ENCODE assay signal across 9 cellular contexts in genomic region chr1:1412311-1412902, GRCh38. TPM values are rescaled to one million over a fixed set of nuclear protein-coding genes. Genes with fewer than 3 reads are reported as not detected.
DNase-seq lines count a peak whose midpoint lies in the region; ATAC-seq, FAIRE-seq and TF ChIP-seq lines count a peak whose summit lies in the region.
"Not testable (repeated sequence)": the region's sequence is repeated elsewhere in the genome, so short reads cannot be mapped to it uniquely, and the experiment has no call there.
"Had no signal": no experiment of that assay in that cellular context is flagged by ENCODE, and none has a peak within 500 bp of the region (broad histone marks: within the 10 kb centered on the region; RNA-seq: fewer than 3 reads in every experiment).

No MANE protein-coding gene starts in this region.

- CTCF ChIA-PET in activated CD4-positive, alpha-beta memory T cell treated with anti-CD3 and anti-CD28 coated beads for 36 hours (lab: Charles Lee), result not testable (repeated sequence)
- CTCF ChIA-PET in GM12878 (lab: Yijun Ruan, JAX), result interaction anchor here (3.2 kb wide), 1 partner anchor 28 kb away, joined by 16 read pairs; no protein-coding TSS in a partner anchor

- not testable (repeated sequence) for TF ChIP-seq CTCF in GM12865 (IDR thresholded peaks at IDR 0.05; ENCODE audit: insufficient read depth, low read depth, low read length, missing control alignments); GM12878 (IDR thresholded peaks at IDR 0.05 in 2 of 3, conservative IDR thresholded peaks at IDR 0.05 in 1 of 3; ENCODE audit: control insufficient read depth in 2 of 3, extremely low read depth in 1 of 3, insufficient read depth in 1 of 3, low read depth in 3 of 3, low read length in 3 of 3); kidney (IDR thresholded peaks at IDR 0.05; ENCODE audit: borderline replicate concordance, extremely low read depth, insufficient read depth)

- peak; percentile 82 for FAIRE-seq in GM12878 (lab: Jason Lieb, UNC)
- FAIRE-seq in kidney (lab: Jason Lieb, UNC), result not testable (repeated sequence)

- peak overlapping the region; percentile 25; the same call in 1 of the 2 replicates for H3K4me2 ChIP-seq in GM12878 (ENCODE audit: control insufficient read depth, insufficient read depth)

- not testable (repeated sequence) for BruUV-seq in GM12878 (replicated peaks; lab: Mats Ljungman, UMichigan)

- TF ChIP-seq RAD21 in GM12878 (IDR thresholded peaks at IDR 0.05; ENCODE audit: insufficient read depth, low read depth, low read length), result not testable (repeated sequence)

- H3K4me3 ChIP-seq in GM12865 (ENCODE audit: low read depth, low read length); GM12878; kidney (ENCODE audit: low read length in 2 of 2): not testable (repeated sequence)

- in situ Hi-C loops in GM12878 (cut with MboI), result not testable (repeated sequence)

- under 1% methylated on average over 11 of the region's 11 CpGs for WGBS in GM12878 (ENCODE audit: insufficient coverage, insufficient replicate concordance, low lambda C conversion rate, missing lambda C conversion rate)

- H3K36me3 Mint-ChIP-seq in T-helper 17 cell (ENCODE audit: low read depth); activated CD4-positive, alpha-beta memory T cell treated with anti-CD3 and anti-CD28 coated beads for 36 hours: not testable (repeated sequence)
- peaks cover 21% of the 10 kb centered on the region for H3K36me3 Mint-ChIP-seq in activated T-helper 17 cell treated with anti-CD3 and anti-CD28 coated beads, Interleukin-2, amount 50 U/mL, for 72 hours (ENCODE audit: low read depth)

- H3K9me3 ChIP-seq in T-helper 17 cell (ENCODE audit: control insufficient read depth, low read length, poor library complexity, severe bottlenecking); kidney (ENCODE audit: control insufficient read depth in 1 of 2, low read length in 2 of 2): not testable (repeated sequence)
- peaks cover 14% of the 10 kb centered on the region for H3K9me3 ChIP-seq in GM12878 (replicated peaks; ENCODE audit: control insufficient read depth, insufficient read depth, low read length)

- H3K79me2 ChIP-seq in GM12878 (ENCODE audit: control insufficient read depth, insufficient read depth, low read length), result peaks cover 22% of the 10 kb centered on the region

- SMC1A ChIA-PET in GM12878 (lab: Charles Lee; ENCODE audit: uncharacterized antibody, unreplicated experiment), result not testable (repeated sequence)

- peak overlapping the region; percentile 63 for H3K27ac ChIP-seq in GM12878 (ENCODE audit: control insufficient read depth, insufficient read depth)
- H3K27ac ChIP-seq in kidney (ENCODE audit: low read depth in 2 of 2, low read length in 2 of 2), result not testable (repeated sequence)

- not testable (repeated sequence) for H3K4me1 Mint-ChIP-seq in T-helper 17 cell; activated T-helper 17 cell treated with anti-CD3 and anti-CD28 coated beads, Interleukin-2, amount 50 U/mL, for 72 hours
- H3K4me1 Mint-ChIP-seq in activated CD4-positive, alpha-beta memory T cell treated with anti-CD3 and anti-CD28 coated beads for 36 hours (ENCODE audit: low read depth), result peaks cover 20% of the 10 kb centered on the region

- TF ChIP-seq POLR2A in GM12878 (IDR thresholded peaks at IDR 0.05; ENCODE audit: low read depth, low read length), result not testable (repeated sequence)

- H3K4me3 Mint-ChIP-seq in T-helper 17 cell, result peak overlapping the region; percentile 32
- H3K4me3 Mint-ChIP-seq in activated CD4-positive, alpha-beta memory T cell treated with anti-CD3 and anti-CD28 coated beads for 36 hours, result not testable (repeated sequence)
- peak overlapping the region; percentile 28 for H3K4me3 Mint-ChIP-seq in activated T-helper 17 cell treated with anti-CD3 and anti-CD28 coated beads, Interleukin-2, amount 50 U/mL, for 72 hours

- not testable (repeated sequence) for H3K27ac Mint-ChIP-seq in T-helper 17 cell
- peak overlapping the region; percentile 63 for H3K27ac Mint-ChIP-seq in activated CD4-positive, alpha-beta memory T cell treated with anti-CD3 and anti-CD28 coated beads for 36 hours
- H3K27ac Mint-ChIP-seq in activated T-helper 17 cell treated with anti-CD3 and anti-CD28 coated beads, Interleukin-2, amount 50 U/mL, for 72 hours, result peak overlapping the region; percentile 79

- POLR2A ChIA-PET in activated CD4-positive, alpha-beta memory T cell treated with anti-CD3 and anti-CD28 coated beads for 36 hours (lab: Charles Lee); GM12878 (lab: Charles Lee): not testable (repeated sequence)

- RAD21 ChIA-PET in GM12878 (lab: Charles Lee; ENCODE audit: unreplicated experiment), result not testable (repeated sequence)

- not testable (repeated sequence) for H3K36me3 ChIP-seq in GM12878 (ENCODE audit: control insufficient read depth in 2 of 2, insufficient read depth in 2 of 2, low read length in 1 of 2); kidney (ENCODE audit: control insufficient read depth in 1 of 2, insufficient read depth in 2 of 2, low read length in 2 of 2)

- TF ChIP-seq EP300 in GM12878 (IDR thresholded peaks at IDR 0.05; ENCODE audit: borderline replicate concordance in 1 of 2, control insufficient read depth in 1 of 2, low read depth in 2 of 2, low read length in 2 of 2), result not testable (repeated sequence)

- ATAC-seq in T-helper 17 cell, GM12878: not testable (repeated sequence)
- ATAC-seq in activated T-helper 17 cell treated with anti-CD3 and anti-CD28 coated beads, Interleukin-2, amount 50 U/mL, for 72 hours (replicated peaks), result peak; percentile 31

- not testable (repeated sequence) for H3K4me1 ChIP-seq in GM12878 (ENCODE audit: control insufficient read depth, insufficient read depth, low read length); kidney (ENCODE audit: control insufficient read depth in 1 of 2, insufficient read depth in 1 of 2, low read depth in 1 of 2, low read length in 2 of 2)

- intact Hi-C loops in activated CD4-positive, alpha-beta memory T cell treated with anti-CD3 and anti-CD28 coated beads for 36 hours (cut with micrococcal nuclease); GM12878 (cut with micrococcal nuclease; ENCODE audit: unreplicated experiment); kidney (cut with DNase I): not testable (repeated sequence)

- not testable (repeated sequence) for H3K9me3 Mint-ChIP-seq in activated CD4-positive, alpha-beta memory T cell treated with anti-CD3 and anti-CD28 coated beads for 36 hours; activated T-helper 17 cell treated with anti-CD3 and anti-CD28 coated beads, Interleukin-2, amount 50 U/mL, for 72 hours

- H4K20me1 ChIP-seq in GM12878 (ENCODE audit: control insufficient read depth, insufficient read depth), result not testable (repeated sequence)

- H3K27me3 ChIP-seq in GM12878 (replicated peaks in 1 of 2; ENCODE audit: control insufficient read depth in 2 of 2, insufficient read depth in 2 of 2, low read length in 1 of 2), result not testable (repeated sequence)

- DNase-seq in GM12865 (ENCODE audit: low read depth), result peak; percentile 75
- DNase-seq in T-helper 17 cell; GM12878 (ENCODE audit: low read depth, low spot score): not testable (repeated sequence)
- peak; percentile 37 for DNase-seq in activated CD4-positive, alpha-beta memory T cell treated with anti-CD3 and anti-CD28 coated beads for 36 hours
- peak; percentile 5 for DNase-seq in kidney
- DNase-seq in stimulated activated CD4-positive, alpha-beta T cell treated with anti-CD3 and anti-CD28 coated beads, Interleukin-15, amount 100 ng/mL, for 24 hours, result peak; percentile 30

- not testable (repeated sequence) for H2AFZ ChIP-seq in GM12878 (ENCODE audit: control insufficient read depth, low read depth, low read length)

- not testable (repeated sequence) for H3K27me3 Mint-ChIP-seq in T-helper 17 cell; activated CD4-positive, alpha-beta memory T cell treated with anti-CD3 and anti-CD28 coated beads for 36 hours; activated T-helper 17 cell treated with anti-CD3 and anti-CD28 coated beads, Interleukin-2, amount 50 U/mL, for 72 hours

- H3K9ac ChIP-seq in GM12878 (ENCODE audit: control insufficient read depth, insufficient read depth, low read length); kidney (ENCODE audit: low read length in 2 of 2): not testable (repeated sequence)

RNA-seq across cellular contexts. Expression of gene MRPL20, which starts 5.3 kb away (rescaled TPM):
- total RNA-seq in T-helper 17 cell (10 to 100 TPM; 88.0 to 92.1 TPM), GM12878 (2014; rRNA removed) (205 and 223 TPM in 2 replicates), GM12878 (2014; rRNA removed; fragmentation: Illumina TruSeq; extraction: Trizol) (132 and 153 TPM in 2 replicates), GM12878 (2021) (141 and 149 TPM in 2 replicates), kidney (103 TPM)
- total RNA-seq in activated CD4-positive, alpha-beta memory T cell treated with anti-CD3 and anti-CD28 coated beads for 36 hours, result 100 to 1,000 TPM; 122 to 123 TPM
- 100 to 1,000 TPM in 1 of 2 donors, 10 to 100 TPM in 1; 57.7 to 147 TPM for total RNA-seq in activated T-helper 17 cell treated with anti-CD3 and anti-CD28 coated beads, Interleukin-2, amount 50 U/mL, for 72 hours
- total RNA-seq in GM12878 (2013; cell fraction: nucleolus; rRNA removed), result 47.9 and 53.1 TPM in 2 replicates
- polyA plus RNA-seq in GM12878 (2011; ENCODE audit: low read depth), result 92.4 TPM
- polyA plus RNA-seq in GM12878 (2011; rRNA removed) (143 and 146 TPM in 2 replicates), GM12878 (2014; fragmentation: Illumina TruSeq; extraction: Trizol) (115 and 129 TPM in 2 replicates), GM12878 (2014; fragmentation: Nextera tagmentation; extraction: Ambion mirVana) (100 to 1,000 TPM; 519 to 525 TPM), GM12878 (2014; rRNA removed) (287 and 301 TPM in 2 replicates), GM12878 (2016; fragmentation: Nextera tagmentation; extraction: Ambion mirVana) (100 to 1,000 TPM; 366 to 375 TPM), kidney (ENCODE audit: insufficient read depth, low read depth, low replicate concordance) (221 TPM)
- 168 and 192 TPM in 2 replicates for polyA plus RNA-seq in GM12878 (2011; cell fraction: cytosol; rRNA removed)
- 105 and 125 TPM in 2 replicates for polyA plus RNA-seq in GM12878 (2011; cell fraction: nucleus; rRNA removed)
- 151 and 170 TPM in 2 replicates for polyA plus RNA-seq in GM12878 (2012)
- polyA minus RNA-seq in GM12878 (2011; rRNA and poly(A)+ RNA removed), result 72.9 and 94.2 TPM in 2 replicates
- 54.8 and 63.4 TPM in 2 replicates for polyA minus RNA-seq in GM12878 (2011; cell fraction: cytosol; rRNA and poly(A)+ RNA removed)
- 26.7 and 39.5 TPM in 2 replicates for polyA minus RNA-seq in GM12878 (2011; cell fraction: nucleus; rRNA and poly(A)+ RNA removed)

RNA-seq across cellular contexts. Expression of gene ANKRD65, which starts 8.7 kb away (rescaled TPM):
- not detected for total RNA-seq in T-helper 17 cell
- total RNA-seq in activated CD4-positive, alpha-beta memory T cell treated with anti-CD3 and anti-CD28 coated beads for 36 hours, result not detected
- total RNA-seq in activated T-helper 17 cell treated with anti-CD3 and anti-CD28 coated beads, Interleukin-2, amount 50 U/mL, for 72 hours, result not detected
- total RNA-seq in GM12878 (2013; cell fraction: nucleolus; rRNA removed), result 1.2 and 1.8 TPM in 2 replicates
- 0.17 and 0.33 TPM in 2 replicates for total RNA-seq in GM12878 (2014; rRNA removed)
- total RNA-seq in GM12878 (2014; rRNA removed; fragmentation: Illumina TruSeq; extraction: Trizol), result 0.18 and 0.45 TPM in 2 replicates
- 0.96 and 1.2 TPM in 2 replicates for total RNA-seq in GM12878 (2021)
- polyA plus RNA-seq in GM12878 (2011; ENCODE audit: low read depth), result 0.42 TPM
- 0.12 and 0.24 TPM in 2 replicates for polyA plus RNA-seq in GM12878 (2011; rRNA removed)
- 0.21 and 0.38 TPM in 2 replicates for polyA plus RNA-seq in GM12878 (2011; cell fraction: cytosol; rRNA removed)
- 2.0 and 2.3 TPM in 2 replicates for polyA plus RNA-seq in GM12878 (2011; cell fraction: nucleus; rRNA removed)
- 1.3 TPM in 2 replicates for polyA plus RNA-seq in GM12878 (2012)
- polyA plus RNA-seq in GM12878 (2014; fragmentation: Illumina TruSeq; extraction: Trizol), result 0.14 and 0.29 TPM in 2 replicates
- polyA plus RNA-seq in GM12878 (2014; fragmentation: Nextera tagmentation; extraction: Ambion mirVana), result under 1 TPM; 0.05 to 0.15 TPM
- polyA plus RNA-seq in GM12878 (2014; rRNA removed), result 0.86 and 0.94 TPM in 2 replicates
- polyA plus RNA-seq in GM12878 (2016; fragmentation: Nextera tagmentation; extraction: Ambion mirVana), result 1 to 10 TPM; 1.8 to 2.8 TPM
- polyA minus RNA-seq in GM12878 (2011; rRNA and poly(A)+ RNA removed), result 0.15 TPM in 1 of 2 replicates, not detected in the other
- not detected in 2 replicates for polyA minus RNA-seq in GM12878 (2011; cell fraction: cytosol; rRNA and poly(A)+ RNA removed)
- 0.36 TPM in 1 of 2 replicates, not detected in the other for polyA minus RNA-seq in GM12878 (2011; cell fraction: nucleus; rRNA and poly(A)+ RNA removed)
- 5.2 TPM for total RNA-seq in kidney
- polyA plus RNA-seq in kidney (ENCODE audit: insufficient read depth, low read depth, low replicate concordance), result 7.1 TPM
- total RNA-seq: CD4-positive, alpha-beta T cell had no signal

RNA-seq across cellular contexts. Expression of gene CCNL2, which starts 13.3 kb away (rescaled TPM):
- 100 to 1,000 TPM; 231 to 252 TPM for total RNA-seq in T-helper 17 cell
- 100 to 1,000 TPM in 1 of 2 experiments, 10 to 100 TPM in 1; 96.0 to 108 TPM for total RNA-seq in activated CD4-positive, alpha-beta memory T cell treated with anti-CD3 and anti-CD28 coated beads for 36 hours
- total RNA-seq in activated T-helper 17 cell treated with anti-CD3 and anti-CD28 coated beads, Interleukin-2, amount 50 U/mL, for 72 hours, result 100 to 1,000 TPM; 103 to 107 TPM
- 379 and 418 TPM in 2 replicates for total RNA-seq in GM12878 (2013; cell fraction: nucleolus; rRNA removed)
- total RNA-seq in GM12878 (2014; rRNA removed), result 102 and 106 TPM in 2 replicates
- total RNA-seq in GM12878 (2014; rRNA removed; fragmentation: Illumina TruSeq; extraction: Trizol), result 42.5 and 43.2 TPM in 2 replicates
- 83.8 and 101 TPM in 2 replicates for total RNA-seq in GM12878 (2021)
- polyA plus RNA-seq in GM12878 (2011; ENCODE audit: low read depth), result 37.9 TPM
- polyA plus RNA-seq in GM12878 (2011; rRNA removed), result 112 and 115 TPM in 2 replicates
- 80.7 and 108 TPM in 2 replicates for polyA plus RNA-seq in GM12878 (2011; cell fraction: cytosol; rRNA removed)
- polyA plus RNA-seq in GM12878 (2011; cell fraction: nucleus; rRNA removed), result 831 and 868 TPM in 2 replicates
- 67.0 and 72.4 TPM in 2 replicates for polyA plus RNA-seq in GM12878 (2012)
- 33.7 and 54.3 TPM in 2 replicates for polyA plus RNA-seq in GM12878 (2014; fragmentation: Illumina TruSeq; extraction: Trizol)
- 1 to 10 TPM; 2.1 to 5.5 TPM for polyA plus RNA-seq in GM12878 (2014; fragmentation: Nextera tagmentation; extraction: Ambion mirVana)
- polyA plus RNA-seq in GM12878 (2014; rRNA removed), result 143 and 153 TPM in 2 replicates
- 100 to 1,000 TPM; 100 to 102 TPM for polyA plus RNA-seq in GM12878 (2016; fragmentation: Nextera tagmentation; extraction: Ambion mirVana)
- polyA minus RNA-seq in GM12878 (2011; rRNA and poly(A)+ RNA removed), result 59.9 and 80.8 TPM in 2 replicates
- 21.0 and 30.3 TPM in 2 replicates for polyA minus RNA-seq in GM12878 (2011; cell fraction: cytosol; rRNA and poly(A)+ RNA removed)
- 105 and 145 TPM in 2 replicates for polyA minus RNA-seq in GM12878 (2011; cell fraction: nucleus; rRNA and poly(A)+ RNA removed)
- total RNA-seq in kidney, result 199 TPM
- 72.0 TPM for polyA plus RNA-seq in kidney (ENCODE audit: insufficient read depth, low read depth, low replicate concordance)

RNA-seq across cellular contexts. Expression of gene VWA1, which starts 23.1 kb away (rescaled TPM):
- total RNA-seq in T-helper 17 cell (not detected), GM12878 (2014; rRNA removed) (0.40 and 0.71 TPM in 2 replicates), GM12878 (2014; rRNA removed; fragmentation: Illumina TruSeq; extraction: Trizol) (0.13 and 0.14 TPM in 2 replicates), GM12878 (2021) (1.7 and 1.8 TPM in 2 replicates), kidney (116 TPM)
- under 1 TPM; 0.69 to 0.92 TPM for total RNA-seq in activated CD4-positive, alpha-beta memory T cell treated with anti-CD3 and anti-CD28 coated beads for 36 hours
- total RNA-seq in activated T-helper 17 cell treated with anti-CD3 and anti-CD28 coated beads, Interleukin-2, amount 50 U/mL, for 72 hours, result 1 to 10 TPM in 1 of 2 donors, under 1 TPM in 1; 0.84 to 6.2 TPM
- 1.5 and 2.3 TPM in 2 replicates for total RNA-seq in GM12878 (2013; cell fraction: nucleolus; rRNA removed)
- 0.70 TPM for polyA plus RNA-seq in GM12878 (2011; ENCODE audit: low read depth)
- polyA plus RNA-seq in GM12878 (2011; rRNA removed) (0.45 and 1.1 TPM in 2 replicates), GM12878 (2014; fragmentation: Illumina TruSeq; extraction: Trizol) (0.03 TPM in 1 of 2 replicates, not detected in the other), GM12878 (2014; fragmentation: Nextera tagmentation; extraction: Ambion mirVana) (under 1 TPM in 1 of 2 experiments, not detected in 1; 0.02 TPM), GM12878 (2014; rRNA removed) (0.40 and 0.56 TPM in 2 replicates), GM12878 (2016; fragmentation: Nextera tagmentation; extraction: Ambion mirVana) (under 1 TPM in 1 of 2 experiments, not detected in 1; 0.24 TPM), kidney (ENCODE audit: insufficient read depth, low read depth, low replicate concordance) (103 TPM)
- polyA plus RNA-seq in GM12878 (2011; cell fraction: cytosol; rRNA removed), result 1.4 and 2.3 TPM in 2 replicates
- polyA plus RNA-seq in GM12878 (2011; cell fraction: nucleus; rRNA removed), result 3.6 and 5.8 TPM in 2 replicates
- 4.1 and 4.9 TPM in 2 replicates for polyA plus RNA-seq in GM12878 (2012)
- 0.51 and 0.88 TPM in 2 replicates for polyA minus RNA-seq in GM12878 (2011; rRNA and poly(A)+ RNA removed)
- 0.42 and 0.80 TPM in 2 replicates for polyA minus RNA-seq in GM12878 (2011; cell fraction: cytosol; rRNA and poly(A)+ RNA removed)
- 1.7 and 1.8 TPM in 2 replicates for polyA minus RNA-seq in GM12878 (2011; cell fraction: nucleus; rRNA and poly(A)+ RNA removed)
- total RNA-seq: CD4-positive, alpha-beta T cell had no signal

RNA-seq across cellular contexts. Expression of gene ATAD3C, which starts 37.1 kb away (rescaled TPM):
- total RNA-seq in T-helper 17 cell, result 1 to 10 TPM in 1 of 2 donors, under 1 TPM in 1; 0.13 to 2.9 TPM
- total RNA-seq in activated CD4-positive, alpha-beta memory T cell treated with anti-CD3 and anti-CD28 coated beads for 36 hours, result 1 to 10 TPM; 1.2 to 1.7 TPM
- total RNA-seq in activated T-helper 17 cell treated with anti-CD3 and anti-CD28 coated beads, Interleukin-2, amount 50 U/mL, for 72 hours, result 1 to 10 TPM; 1.4 to 2.1 TPM
- 1.4 and 2.7 TPM in 2 replicates for total RNA-seq in GM12878 (2013; cell fraction: nucleolus; rRNA removed)
- total RNA-seq in GM12878 (2014; rRNA removed), result 0.06 and 0.44 TPM in 2 replicates
- 0.41 and 0.63 TPM in 2 replicates for total RNA-seq in GM12878 (2014; rRNA removed; fragmentation: Illumina TruSeq; extraction: Trizol)
- 1.1 and 1.6 TPM in 2 replicates for total RNA-seq in GM12878 (2021)
- 3.2 TPM for polyA plus RNA-seq in GM12878 (2011; ENCODE audit: low read depth)
- 2.2 and 3.1 TPM in 2 replicates for polyA plus RNA-seq in GM12878 (2011; rRNA removed)
- polyA plus RNA-seq in GM12878 (2011; cell fraction: cytosol; rRNA removed), result 7.5 and 8.5 TPM in 2 replicates
- polyA plus RNA-seq in GM12878 (2011; cell fraction: nucleus; rRNA removed), result 1.8 and 3.0 TPM in 2 replicates
- 1.7 and 2.1 TPM in 2 replicates for polyA plus RNA-seq in GM12878 (2012)
- 0.22 and 0.32 TPM in 2 replicates for polyA plus RNA-seq in GM12878 (2014; fragmentation: Illumina TruSeq; extraction: Trizol)
- polyA plus RNA-seq in GM12878 (2014; fragmentation: Nextera tagmentation; extraction: Ambion mirVana), result under 1 TPM; 0.03 to 0.13 TPM
- 1.1 and 2.1 TPM in 2 replicates for polyA plus RNA-seq in GM12878 (2014; rRNA removed)
- 1 to 10 TPM; 2.1 to 2.9 TPM for polyA plus RNA-seq in GM12878 (2016; fragmentation: Nextera tagmentation; extraction: Ambion mirVana)
- 0.29 and 2.3 TPM in 2 replicates for polyA minus RNA-seq in GM12878 (2011; rRNA and poly(A)+ RNA removed)
- polyA minus RNA-seq in GM12878 (2011; cell fraction: cytosol; rRNA and poly(A)+ RNA removed), result 0.42 TPM in 1 of 2 replicates, not detected in the other
- polyA minus RNA-seq in GM12878 (2011; cell fraction: nucleus; rRNA and poly(A)+ RNA removed), result 1.2 TPM in 1 of 2 replicates, not detected in the other
- total RNA-seq in kidney, result 10.0 TPM
- polyA plus RNA-seq in kidney (ENCODE audit: insufficient read depth, low read depth, low replicate concordance), result 14.3 TPM
- polyA plus RNA-seq: A549 had no signal
